In the genomic region with DNA sequence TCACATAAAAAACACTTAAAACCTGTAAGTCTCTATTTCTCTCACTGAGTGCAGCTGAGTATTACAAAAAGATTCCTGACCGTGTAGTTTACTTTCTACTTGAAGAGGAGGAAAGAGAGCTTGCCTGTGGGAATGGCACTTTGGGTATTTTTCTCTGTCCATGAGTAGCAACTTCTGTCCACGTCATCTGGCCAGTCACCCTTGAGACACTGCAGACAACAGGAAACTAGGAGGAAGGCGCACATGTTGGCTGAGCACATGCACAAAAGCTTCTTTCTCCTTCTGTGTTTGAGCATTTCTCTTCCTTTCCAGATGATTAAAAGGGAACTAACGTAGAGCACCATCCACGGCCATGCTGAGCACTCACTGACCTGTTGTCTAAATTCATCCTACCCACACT, we compare ENCODE assay signal across 9 cellular contexts. TPM values are rescaled to one million over a fixed set of nuclear protein-coding genes. Genes with fewer than 3 reads are reported as not detected.
DNase-seq lines count a peak whose midpoint lies in the region; ATAC-seq and TF ChIP-seq lines count a peak whose summit lies in the region.
"Had no signal": no experiment of that assay in that cellular context is flagged by ENCODE, and none has a peak within 500 bp of the region (broad histone marks: within the 10 kb centered on the region; RNA-seq: fewer than 3 reads in every experiment).

No MANE protein-coding gene starts in this region.

- TF ChIP-seq CTCF in Loucy (conservative IDR thresholded peaks at IDR 0.05; ENCODE audit: low read length) (no peak), choroid plexus epithelial cell (conservative IDR thresholded peaks at IDR 0.05; ENCODE audit: low read depth, low read length) (no peak)

- no peaks in the 10 kb centered on the region for H3F3A ChIP-seq in Loucy (ENCODE audit: low read depth)

- peaks cover 0 to 7% (median 0%) of the 10 kb centered on the region in 11 experiments; a peak in 1 of 22 replicates for H3K9me3 ChIP-seq in BLaER1 treated with 17β-estradiol and CSF1 and Interleukin-3, amounts not matched to agents 10 nM and 100 nM (replicated peaks in 1 of 11)
- H3K9me3 ChIP-seq in Loucy (ENCODE audit: insufficient read depth, low read depth, low read length) = no peaks in the 10 kb centered on the region

- peaks cover 71% of the 10 kb centered on the region for H3K79me2 ChIP-seq in Loucy (ENCODE audit: insufficient read depth, low read length)

- H3K4me3 ChIP-seq in BLaER1 treated with 17β-estradiol and CSF1 and Interleukin-3, amounts not matched to agents 10 nM and 100 nM = no peak overlapping the region
- no peak overlapping the region for H3K4me3 ChIP-seq in Loucy (ENCODE audit: low read length, poor library complexity, severe bottlenecking)
- H3K4me3 ChIP-seq in choroid plexus epithelial cell (ENCODE audit: low read depth, low read length) = no peak overlapping the region

- H3K4me1 ChIP-seq in BLaER1 treated with 17β-estradiol and CSF1 and Interleukin-3, amounts not matched to agents 10 nM and 100 nM = peaks cover 58 to 79% (median 61%) of the 10 kb centered on the region in 10 experiments
- peaks cover 54% of the 10 kb centered on the region for H3K4me1 ChIP-seq in Loucy (ENCODE audit: insufficient read depth, low read length, poor library complexity, severe bottlenecking)

- peak overlapping the region; percentile 57 to 75 (median 67); a peak in 21 of 22 replicates for H3K27ac ChIP-seq in BLaER1 treated with 17β-estradiol and CSF1 and Interleukin-3, amounts not matched to agents 10 nM and 100 nM

- no peaks in the 10 kb centered on the region for H3K27me3 ChIP-seq in BLaER1 treated with 17β-estradiol and CSF1 and Interleukin-3, amounts not matched to agents 10 nM and 100 nM
- no peaks in the 10 kb centered on the region for H3K27me3 ChIP-seq in Loucy (ENCODE audit: insufficient read depth, low read length, poor library complexity, severe bottlenecking)

- ATAC-seq in GM21825 (IDR thresholded peaks at IDR 0.05; ENCODE audit: unreplicated experiment) = no peak

- H2AFZ ChIP-seq in Loucy (ENCODE audit: low read length) = no peak overlapping the region

- no peaks in the 10 kb centered on the region for H3K9me2 ChIP-seq in Loucy (replicated peaks; ENCODE audit: low read depth, low read length)

- H3K9ac ChIP-seq in BLaER1 treated with 17β-estradiol and CSF1 and Interleukin-3, amounts not matched to agents 10 nM and 100 nM = peak overlapping the region in 10 of 11 experiments; percentile 12 to 63 (median 42); a peak in 16 of 22 replicates
- H3K9ac ChIP-seq in Loucy (ENCODE audit: low read depth, low read length, poor library complexity, severe bottlenecking) = peak overlapping the region; percentile 47

- peak overlapping the region; percentile 90 to 100 (median 98) for H3K4me2 ChIP-seq in BLaER1 treated with 17β-estradiol and CSF1 and Interleukin-3, amounts not matched to agents 10 nM and 100 nM
- H3K4me2 ChIP-seq in Loucy (ENCODE audit: low read depth, low read length, poor library complexity, severe bottlenecking) = peak overlapping the region; percentile 92

- peak; percentile 51 for DNase-seq in choroid plexus epithelial cell (ENCODE audit: low read depth)
- DNase-seq in mucosa of gallbladder (ENCODE audit: low spot score) = peak; percentile 50
- no peak for DNase-seq in activated gamma-delta T cell treated with Interleukin-2 at 50 U/mL for 16 hours
- no peak for DNase-seq in NCI-H69 (lab: John Stamatoyannopoulos, UW)
- no peak for DNase-seq in NCI-H2227 treated with DMSO at 0.1 percent for 48 hours (lab: John Stamatoyannopoulos, UW)
- DNase-seq: NCI-H2029 treated with DMSO at 0.1 percent for 48 hours had no signal

- peaks cover 90 to 100% (median 98%) of the 10 kb centered on the region in 11 experiments for H3K36me3 ChIP-seq in BLaER1 treated with 17β-estradiol and CSF1 and Interleukin-3, amounts not matched to agents 10 nM and 100 nM
- peaks cover 81% of the 10 kb centered on the region; the same call in 1 of the 2 replicates for H3K36me3 ChIP-seq in Loucy (ENCODE audit: insufficient read depth, low read length)

- H4K20me1 ChIP-seq in BLaER1 treated with 17β-estradiol and CSF1 and Interleukin-3, amounts not matched to agents 10 nM and 100 nM = peaks cover 0 to 25% (median 0%) of the 10 kb centered on the region in 11 experiments; a peak in 8 of 22 replicates
- H4K20me1 ChIP-seq in Loucy (ENCODE audit: insufficient read depth, low read length, poor library complexity, severe bottlenecking) = peaks cover 38% of the 10 kb centered on the region

RNA-seq across cellular contexts. Expression of a gene that starts 19.7 kb away (rescaled TPM):
- total RNA-seq in mucosa of gallbladder = 6.7 TPM

Comparison
In these comparisons a context has a peak if more than half of its experiments do, and no peak if none do; other contexts are left out.
1. DNase-seq: peak in choroid plexus epithelial cell (single experiment) and mucosa of gallbladder (single experiment); none in activated gamma-delta T cell treated with Interleukin-2 at 50 U/mL for 16 hours (single experiment), NCI-H69 (single experiment) and NCI-H2227 treated with DMSO at 0.1 percent for 48 hours (single experiment).